Comparison of ENCODE assay signal across 12 cellular contexts in the genomic region with DNA sequence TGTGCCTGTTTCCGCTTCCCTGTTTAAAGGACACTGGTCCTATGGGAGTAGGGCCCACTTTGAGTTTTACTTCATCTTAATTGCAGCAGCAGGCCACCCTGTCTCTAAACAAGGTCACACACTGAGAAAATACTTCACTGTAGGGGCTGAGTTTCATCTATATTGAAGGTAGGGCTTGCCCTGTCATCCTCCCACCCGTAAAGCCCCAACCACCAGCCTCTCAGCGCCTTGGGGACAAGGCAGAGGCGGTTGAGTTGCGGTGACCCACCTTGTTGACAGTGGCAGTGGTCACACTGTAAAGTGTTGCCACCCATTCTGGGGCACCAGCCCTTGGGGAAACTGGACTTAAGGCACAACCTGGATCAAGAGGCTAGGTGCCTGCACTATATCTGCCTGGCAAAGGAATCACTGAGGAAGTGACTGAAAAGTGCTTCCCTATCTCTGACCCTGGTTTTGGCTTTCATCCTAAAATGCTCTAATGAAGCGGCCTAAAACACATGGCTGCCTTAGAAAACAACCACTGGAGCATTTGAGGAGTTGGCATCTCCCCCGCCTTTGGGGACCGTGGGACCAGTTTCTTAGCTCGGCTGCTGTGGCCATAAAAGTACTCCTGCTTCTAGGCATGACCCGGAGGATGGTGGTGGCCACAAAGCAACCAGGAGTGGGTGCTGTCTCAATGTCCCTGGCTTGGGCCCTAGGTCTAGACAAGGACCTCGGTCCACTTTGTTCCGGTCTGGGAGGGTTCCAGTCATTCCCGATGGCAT. TPM values are rescaled to one million over a fixed set of nuclear protein-coding genes. Genes with fewer than 3 reads are reported as not detected.
DNase-seq lines count a peak whose midpoint lies in the region; ATAC-seq and TF ChIP-seq lines count a peak whose summit lies in the region.
"Had no signal": no experiment of that assay in that cellular context is flagged by ENCODE, and none has a peak within 500 bp of the region (broad histone marks: within the 10 kb centered on the region; RNA-seq: fewer than 3 reads in every experiment).

No MANE protein-coding gene starts in this region.

- POLR2A ChIA-PET in activated CD8-positive, alpha-beta T cell treated with anti-CD3 and anti-CD28 coated beads for 36 hours (lab: Charles Lee), result interaction anchor here (1.0 to 9.4 kb wide), 3 partner anchors 18 to 29 kb away, joined by 3 to 139 read pairs (median 6); no protein-coding TSS in a partner anchor
- POLR2A ChIA-PET in Caco-2 (lab: Charles Lee), result no interaction called here

- TF ChIP-seq CTCF in activated CD8-positive, alpha-beta T cell treated with anti-CD3 and anti-CD28 coated beads for 36 hours (IDR thresholded peaks at IDR 0.05), result no peak
- no peak for TF ChIP-seq CTCF in Caco-2 (IDR thresholded peaks at IDR 0.05; ENCODE audit: insufficient read depth in 1 of 2, low read depth in 1 of 2, low read length in 1 of 2, severe bottlenecking in 1 of 2, unreplicated experiment in 1 of 2)

- no peak overlapping the region for H3K4me3 ChIP-seq in aorta (ENCODE audit: low read length in 2 of 2)
- no peak overlapping the region for H3K4me3 ChIP-seq in Caco-2 (ENCODE audit: low read depth, low read length)

- H3K27me3 Mint-ChIP-seq in stimulated activated naive CD8-positive, alpha-beta T cell treated with anti-CD3 and anti-CD28 coated beads, Interleukin-15, Interleukin-2, amounts not matched to agents 100 ng/mL and 50 ng/mL, for 24 hours, result no peaks in the 10 kb centered on the region
- no peaks in the 10 kb centered on the region for H3K27me3 Mint-ChIP-seq in activated CD8-positive, alpha-beta T cell treated with anti-CD3 and anti-CD28 coated beads for 36 hours
- no peaks in the 10 kb centered on the region for H3K27me3 Mint-ChIP-seq in Caco-2 (ENCODE audit: insufficient read depth, unreplicated experiment)

- CTCF ChIA-PET in activated CD8-positive, alpha-beta T cell treated with anti-CD3 and anti-CD28 coated beads for 36 hours (lab: Charles Lee), result interaction anchor here (1.0 to 1.6 kb wide), 4 partner anchors 16 to 109 kb away, joined by 3 to 5 read pairs (median 4); no protein-coding TSS in a partner anchor
- CTCF ChIA-PET in Caco-2 (lab: Charles Lee), result no interaction called here

- DNase-seq in stimulated activated naive CD8-positive, alpha-beta T cell treated with anti-CD3 and anti-CD28 coated beads, Interleukin-15, Interleukin-2, amounts not matched to agents 100 U/mL and 50 U/mL, for 24 hours, result no peak
- DNase-seq in activated CD8-positive, alpha-beta T cell treated with anti-CD3 and anti-CD28 coated beads for 36 hours, result peak; percentile 35
- peak; percentile 40 to 71 for DNase-seq in lung microvascular endothelial cell (ENCODE audit: low read depth in 2 of 2)
- no peak for DNase-seq in aorta
- no peak for DNase-seq in Caco-2
- DNase-seq in HuH-7 (ENCODE audit: low spot score), result no peak
- DNase-seq: caudate nucleus; NCI-H1105; NCI-H774; stimulated activated naive CD4-positive, alpha-beta T cell treated with Interleukin-2 at 50 U/mL for 16 hours had no signal

- no peak for ATAC-seq in stimulated activated naive CD8-positive, alpha-beta T cell treated with anti-CD3 and anti-CD28 coated beads, Interleukin-15, Interleukin-2, amounts not matched to agents 100 U/mL and 50 U/mL, for 24 hours
- ATAC-seq in activated CD8-positive, alpha-beta T cell treated with anti-CD3 and anti-CD28 coated beads for 36 hours, result peak; percentile 57
- ATAC-seq in aorta (ENCODE audit: low FRiP score) (peak; percentile 12), HG03442 (IDR thresholded peaks at IDR 0.05; ENCODE audit: unreplicated experiment) (no peak)

- no peaks in the 10 kb centered on the region for H3K36me3 Mint-ChIP-seq in stimulated activated naive CD8-positive, alpha-beta T cell treated with anti-CD3 and anti-CD28 coated beads, Interleukin-15, Interleukin-2, amounts not matched to agents 100 ng/mL and 50 ng/mL, for 24 hours (ENCODE audit: low read depth)
- H3K36me3 Mint-ChIP-seq in activated CD8-positive, alpha-beta T cell treated with anti-CD3 and anti-CD28 coated beads for 36 hours (ENCODE audit: low read depth), result no peaks in the 10 kb centered on the region
- H3K36me3 Mint-ChIP-seq in Caco-2 (ENCODE audit: insufficient read depth, unreplicated experiment), result peaks cover 6% of the 10 kb centered on the region

- no peaks in the 10 kb centered on the region for H3K27me3 ChIP-seq in aorta (ENCODE audit: control insufficient read depth in 1 of 2, insufficient read depth in 2 of 2, low read length in 1 of 2)
- no peaks in the 10 kb centered on the region for H3K27me3 ChIP-seq in Caco-2 (replicated peaks; ENCODE audit: control insufficient read depth, insufficient read depth, low read length)

- peaks cover 47% of the 10 kb centered on the region for H3K4me1 Mint-ChIP-seq in stimulated activated naive CD8-positive, alpha-beta T cell treated with anti-CD3 and anti-CD28 coated beads, Interleukin-15, Interleukin-2, amounts not matched to agents 100 ng/mL and 50 ng/mL, for 24 hours (ENCODE audit: low read depth)
- peaks cover 49% of the 10 kb centered on the region for H3K4me1 Mint-ChIP-seq in activated CD8-positive, alpha-beta T cell treated with anti-CD3 and anti-CD28 coated beads for 36 hours (ENCODE audit: low read depth)
- peaks cover 15% of the 10 kb centered on the region for H3K4me1 Mint-ChIP-seq in Caco-2 (ENCODE audit: low read depth, unreplicated experiment)

- intact Hi-C loops in activated CD8-positive, alpha-beta T cell treated with anti-CD3 and anti-CD28 coated beads for 36 hours (cut with micrococcal nuclease), result loop anchor here (5.0 kb wide), 1 partner anchor 58 kb away; no protein-coding TSS in a partner anchor
- intact Hi-C loops in aorta (cut with DNase I), result no loop called here
- intact Hi-C loops in Caco-2 (cut with micrococcal nuclease; ENCODE audit: unreplicated experiment), result no loop called here

- no peak overlapping the region for H3K27ac ChIP-seq in aorta (ENCODE audit: low read depth in 1 of 2, low read length in 2 of 2)

- H3K9me3 ChIP-seq in aorta (ENCODE audit: control insufficient read depth, low read length), result no peaks in the 10 kb centered on the region
- no peaks in the 10 kb centered on the region for H3K9me3 ChIP-seq in Caco-2

- H3K27ac Mint-ChIP-seq in stimulated activated naive CD8-positive, alpha-beta T cell treated with anti-CD3 and anti-CD28 coated beads, Interleukin-15, Interleukin-2, amounts not matched to agents 100 ng/mL and 50 ng/mL, for 24 hours, result peak overlapping the region; percentile 72
- H3K27ac Mint-ChIP-seq in activated CD8-positive, alpha-beta T cell treated with anti-CD3 and anti-CD28 coated beads for 36 hours, result peak overlapping the region; percentile 72
- no peak overlapping the region for H3K27ac Mint-ChIP-seq in Caco-2 (ENCODE audit: unreplicated experiment)

- WGBS in aorta, 2 donors, result 88 to 90% methylated on average over 13 of the region's 13 CpGs

- H3K36me3 ChIP-seq in aorta (ENCODE audit: control insufficient read depth in 1 of 2, insufficient read depth in 2 of 2, low read length in 1 of 2) (no peaks in the 10 kb centered on the region), Caco-2 (ENCODE audit: control insufficient read depth, insufficient read depth, low read length) (no peaks in the 10 kb centered on the region)

- H3K9me3 Mint-ChIP-seq in stimulated activated naive CD8-positive, alpha-beta T cell treated with anti-CD3 and anti-CD28 coated beads, Interleukin-15, Interleukin-2, amounts not matched to agents 100 ng/mL and 50 ng/mL, for 24 hours, result no peaks in the 10 kb centered on the region
- H3K9me3 Mint-ChIP-seq in activated CD8-positive, alpha-beta T cell treated with anti-CD3 and anti-CD28 coated beads for 36 hours, result no peaks in the 10 kb centered on the region
- H3K9me3 Mint-ChIP-seq in Caco-2 (ENCODE audit: unreplicated experiment), result no peaks in the 10 kb centered on the region

- no TSS peak for BruUV-seq in Caco-2 (replicated peaks; lab: Mats Ljungman, UMichigan)

- H3K4me1 ChIP-seq in aorta (ENCODE audit: control insufficient read depth in 1 of 2, insufficient read depth in 2 of 2, low read length in 2 of 2), result no peaks in the 10 kb centered on the region
- peaks cover 18% of the 10 kb centered on the region for H3K4me1 ChIP-seq in Caco-2

- no peak overlapping the region for H3K4me3 Mint-ChIP-seq in stimulated activated naive CD8-positive, alpha-beta T cell treated with anti-CD3 and anti-CD28 coated beads, Interleukin-15, Interleukin-2, amounts not matched to agents 100 ng/mL and 50 ng/mL, for 24 hours
- H3K4me3 Mint-ChIP-seq in activated CD8-positive, alpha-beta T cell treated with anti-CD3 and anti-CD28 coated beads for 36 hours, result no peak overlapping the region
- no peak overlapping the region for H3K4me3 Mint-ChIP-seq in Caco-2 (ENCODE audit: unreplicated experiment)

RNA-seq across cellular contexts. Expression of gene WDR1, which starts 7.8 kb away (rescaled TPM):
- total RNA-seq in activated CD8-positive, alpha-beta T cell treated with anti-CD3 and anti-CD28 coated beads for 36 hours, result 100 to 1,000 TPM; 390 to 393 TPM
- total RNA-seq in lung microvascular endothelial cell (264 and 314 TPM in 2 replicates), aorta (100 to 1,000 TPM; 339 to 593 TPM), Caco-2 (2022) (250 and 270 TPM in 2 replicates)
- polyA plus RNA-seq in aorta, result 100 to 1,000 TPM; 159 to 207 TPM

Comparison
In these comparisons a context has a peak if more than half of its experiments do, and no peak if none do; other contexts are left out.
1. ATAC-seq: peak in activated CD8-positive, alpha-beta T cell treated with anti-CD3 and anti-CD28 coated beads for 36 hours (single experiment) and aorta (single experiment); none in stimulated activated naive CD8-positive, alpha-beta T cell treated with anti-CD3 and anti-CD28 coated beads, Interleukin-15, Interleukin-2, amounts not matched to agents 100 U/mL and 50 U/mL, for 24 hours (single experiment) and HG03442 (single experiment).
2. DNase-seq: peak in activated CD8-positive, alpha-beta T cell treated with anti-CD3 and anti-CD28 coated beads for 36 hours (single experiment) and lung microvascular endothelial cell (2 of 2); none in stimulated activated naive CD8-positive, alpha-beta T cell treated with anti-CD3 and anti-CD28 coated beads, Interleukin-15, Interleukin-2, amounts not matched to agents 100 U/mL and 50 U/mL, for 24 hours (single experiment), aorta (0 of 2), Caco-2 (0 of 2) and HuH-7 (single experiment).